In the genomic region with DNA sequence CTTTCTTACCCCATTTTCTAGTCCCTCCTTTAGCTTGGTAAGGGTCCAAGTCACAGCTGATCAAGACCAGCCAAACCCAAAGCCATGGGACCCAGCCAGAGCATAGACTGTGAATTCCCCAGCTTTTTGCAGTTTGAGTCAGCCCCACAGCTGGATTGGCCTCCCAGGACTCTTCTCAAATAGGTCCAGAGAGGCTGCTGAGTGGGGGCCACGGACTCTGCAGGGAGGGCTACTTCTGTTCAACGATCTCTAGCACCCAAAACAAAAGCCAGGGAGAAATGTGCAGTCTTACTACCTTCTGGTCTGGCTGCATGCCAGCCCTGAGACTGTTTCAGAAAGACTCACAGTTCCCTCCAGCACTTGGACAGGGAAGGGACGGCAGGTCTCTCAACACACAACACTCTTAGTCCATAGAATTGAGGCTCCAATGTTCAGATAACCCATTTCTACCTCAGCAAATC, we compare ENCODE assay signal across 8 cellular contexts. TPM values are rescaled to one million over a fixed set of nuclear protein-coding genes. Genes with fewer than 3 reads are reported as not detected.
A peak's percentile ranks its signal among the peaks of the same experiment; 100 is the strongest.
DNase-seq lines count a peak whose midpoint lies in the region; ATAC-seq and TF ChIP-seq lines count a peak whose summit lies in the region.

No MANE protein-coding gene starts in this region.

- H3K9me3 Mint-ChIP-seq in activated T-cell treated with anti-CD3 and anti-CD28 coated beads, Interleukin-2, amount 50 U/mL, for 24 hours: no peaks in the 10 kb centered on the region
- no peaks in the 10 kb centered on the region for H3K9me3 Mint-ChIP-seq in stimulated activated naive CD8-positive, alpha-beta T cell treated with anti-CD3 and anti-CD28 coated beads, Interleukin-15, amount 100 ng/mL, for 72 hours

- H3K36me3 Mint-ChIP-seq in activated T-cell treated with anti-CD3 and anti-CD28 coated beads, Interleukin-2, amount 50 U/mL, for 24 hours (ENCODE audit: low read depth): peaks cover 63% of the 10 kb centered on the region

- peak; percentile 46 for DNase-seq in activated T-cell treated with anti-CD3 and anti-CD28 coated beads, Interleukin-2, amount 50 U/mL, for 24 hours
- no peak for DNase-seq in activated T-cell treated with anti-CD3 and anti-CD28 coated beads, Interleukin-2, amount 50 U/mL, for 1 hour
- DNase-seq in epidermal melanocyte (ENCODE audit: insufficient read length, low spot score) (peak; percentile 45), activated gamma-delta T cell treated with Interleukin-2 at 50 U/mL for 16 hours (no peak), germinal center (ENCODE audit: low spot score) (no peak), middle frontal gyrus (ENCODE audit: extremely low spot score, low spot score) (no peak)
- DNase-seq in stimulated activated naive CD8-positive, alpha-beta T cell treated with anti-CD3 and anti-CD28 coated beads, Interleukin-15, amount 100 ng/mL, for 72 hours: peak in 1 of 2 donors; percentile 33

- peak overlapping the region; percentile 89 for H3K27ac Mint-ChIP-seq in activated T-cell treated with anti-CD3 and anti-CD28 coated beads, Interleukin-2, amount 50 U/mL, for 24 hours
- peak overlapping the region; percentile 86 to 94 for H3K27ac Mint-ChIP-seq in stimulated activated naive CD8-positive, alpha-beta T cell treated with anti-CD3 and anti-CD28 coated beads, Interleukin-15, amount 100 ng/mL, for 72 hours

- peaks cover 17% of the 10 kb centered on the region for H3K27me3 Mint-ChIP-seq in activated T-cell treated with anti-CD3 and anti-CD28 coated beads, Interleukin-2, amount 50 U/mL, for 24 hours
- H3K27me3 Mint-ChIP-seq in stimulated activated naive CD8-positive, alpha-beta T cell treated with anti-CD3 and anti-CD28 coated beads, Interleukin-15, amount 100 ng/mL, for 72 hours: peaks cover 29% of the 10 kb centered on the region

- peaks cover 63% of the 10 kb centered on the region for H3K4me1 Mint-ChIP-seq in activated T-cell treated with anti-CD3 and anti-CD28 coated beads, Interleukin-2, amount 50 U/mL, for 24 hours (ENCODE audit: low read depth)
- H3K4me1 Mint-ChIP-seq in stimulated activated naive CD8-positive, alpha-beta T cell treated with anti-CD3 and anti-CD28 coated beads, Interleukin-15, amount 100 ng/mL, for 72 hours: peaks cover 55% of the 10 kb centered on the region

- peak overlapping the region; percentile 92 for H3K4me3 Mint-ChIP-seq in activated T-cell treated with anti-CD3 and anti-CD28 coated beads, Interleukin-2, amount 50 U/mL, for 24 hours
- peak overlapping the region; percentile 89 to 90 for H3K4me3 Mint-ChIP-seq in stimulated activated naive CD8-positive, alpha-beta T cell treated with anti-CD3 and anti-CD28 coated beads, Interleukin-15, amount 100 ng/mL, for 72 hours

- ATAC-seq in stimulated activated naive CD8-positive, alpha-beta T cell treated with anti-CD3 and anti-CD28 coated beads, Interleukin-15, amount 100 ng/mL, for 72 hours: peak; percentile 19

TF ChIP-seq in PFSK-1, 5 proteins besides CTCF, POLR2A, EP300 and RAD21:
- TF ChIP-seq, protein P1, sequence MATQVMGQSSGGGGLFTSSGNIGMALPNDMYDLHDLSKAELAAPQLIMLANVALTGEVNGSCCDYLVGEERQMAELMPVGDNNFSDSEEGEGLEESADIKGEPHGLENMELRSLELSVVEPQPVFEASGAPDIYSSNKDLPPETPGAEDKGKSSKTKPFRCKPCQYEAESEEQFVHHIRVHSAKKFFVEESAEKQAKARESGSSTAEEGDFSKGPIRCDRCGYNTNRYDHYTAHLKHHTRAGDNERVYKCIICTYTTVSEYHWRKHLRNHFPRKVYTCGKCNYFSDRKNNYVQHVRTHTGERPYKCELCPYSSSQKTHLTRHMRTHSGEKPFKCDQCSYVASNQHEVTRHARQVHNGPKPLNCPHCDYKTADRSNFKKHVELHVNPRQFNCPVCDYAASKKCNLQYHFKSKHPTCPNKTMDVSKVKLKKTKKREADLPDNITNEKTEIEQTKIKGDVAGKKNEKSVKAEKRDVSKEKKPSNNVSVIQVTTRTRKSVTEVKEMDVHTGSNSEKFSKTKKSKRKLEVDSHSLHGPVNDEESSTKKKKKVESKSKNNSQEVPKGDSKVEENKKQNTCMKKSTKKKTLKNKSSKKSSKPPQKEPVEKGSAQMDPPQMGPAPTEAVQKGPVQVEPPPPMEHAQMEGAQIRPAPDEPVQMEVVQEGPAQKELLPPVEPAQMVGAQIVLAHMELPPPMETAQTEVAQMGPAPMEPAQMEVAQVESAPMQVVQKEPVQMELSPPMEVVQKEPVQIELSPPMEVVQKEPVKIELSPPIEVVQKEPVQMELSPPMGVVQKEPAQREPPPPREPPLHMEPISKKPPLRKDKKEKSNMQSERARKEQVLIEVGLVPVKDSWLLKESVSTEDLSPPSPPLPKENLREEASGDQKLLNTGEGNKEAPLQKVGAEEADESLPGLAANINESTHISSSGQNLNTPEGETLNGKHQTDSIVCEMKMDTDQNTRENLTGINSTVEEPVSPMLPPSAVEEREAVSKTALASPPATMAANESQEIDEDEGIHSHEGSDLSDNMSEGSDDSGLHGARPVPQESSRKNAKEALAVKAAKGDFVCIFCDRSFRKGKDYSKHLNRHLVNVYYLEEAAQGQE (IDR thresholded peaks at IDR 0.05; ENCODE audit: insufficient read depth in 1 of 2, low read depth in 2 of 2, low read length in 2 of 2): peak; percentile 56 to 76; a peak in 2 of 4 replicates
- TF ChIP-seq TAF1 (IDR thresholded peaks at IDR 0.05; ENCODE audit: borderline replicate concordance, insufficient read depth, low read length) (no peak), POLR2AphosphoS5 (IDR thresholded peaks at IDR 0.05; ENCODE audit: low read depth, low read length) (no peak), FOXP2 (optimal IDR thresholded peaks at IDR 0.05; ENCODE audit: borderline replicate concordance, extremely low read depth, extremely low read length, insufficient read depth) (no peak)
TF ChIP-seq in PFSK-1: peak in this region for 1.

RNA-seq across cellular contexts. Expression of gene VDR, which starts 1.6 kb away (rescaled TPM):
- 1.6 TPM for polyA plus RNA-seq in PFSK-1 (2012; ENCODE audit: insufficient read length, low read depth)

Comparison
In these comparisons a context has a peak if more than half of its experiments do, and no peak if none do; other contexts are left out.
1. DNase-seq: peak in activated T-cell treated with anti-CD3 and anti-CD28 coated beads, Interleukin-2, amount 50 U/mL, for 24 hours (single experiment) and epidermal melanocyte (single experiment); none in activated T-cell treated with anti-CD3 and anti-CD28 coated beads, Interleukin-2, amount 50 U/mL, for 1 hour (single experiment), activated gamma-delta T cell treated with Interleukin-2 at 50 U/mL for 16 hours (single experiment), germinal center (single experiment) and middle frontal gyrus (single experiment).